9 cellular contexts compared by ENCODE assay signal in genomic region chr4:98639523-98639922, GRCh38. TPM values are rescaled to one million over a fixed set of nuclear protein-coding genes. Genes with fewer than 3 reads are reported as not detected.
DNase-seq lines count a peak whose midpoint lies in the region; ATAC-seq, FAIRE-seq and TF ChIP-seq lines count a peak whose summit lies in the region.
"Had no signal": no experiment of that assay in that cellular context is flagged by ENCODE, and none has a peak within 500 bp of the region (broad histone marks: within the 10 kb centered on the region; RNA-seq: fewer than 3 reads in every experiment).

No MANE protein-coding gene starts in this region.

- H3K9me3 ChIP-seq in neural progenitor cell (ENCODE audit: low read depth), result no peaks in the 10 kb centered on the region

- peaks cover 11% of the 10 kb centered on the region for H3K4me1 ChIP-seq in neural progenitor cell

- H2AFZ ChIP-seq in neural progenitor cell (replicated peaks), result no peak overlapping the region

- ATAC-seq in GM18520 (IDR thresholded peaks at IDR 0.05; ENCODE audit: unreplicated experiment), result peak; percentile 61
- peak; percentile 64 for ATAC-seq in GM21737 (IDR thresholded peaks at IDR 0.05; ENCODE audit: unreplicated experiment)
- no peak for ATAC-seq in HG02870 (IDR thresholded peaks at IDR 0.05; ENCODE audit: unreplicated experiment)

- peak overlapping the region; percentile 55 for H3K4me3 ChIP-seq in fibroblast of the aortic adventitia (ENCODE audit: low read depth, low read length)
- no peak overlapping the region for H3K4me3 ChIP-seq in neural progenitor cell

- TF ChIP-seq CTCF in fibroblast of the aortic adventitia (IDR thresholded peaks at IDR 0.05; ENCODE audit: insufficient read depth, low read length) (no peak), neural progenitor cell (IDR thresholded peaks at IDR 0.05) (no peak), D721Med (IDR thresholded peaks at IDR 0.05; ENCODE audit: insufficient read depth, missing control alignments) (no peak)

- H3K4me3 Mint-ChIP-seq in IgD-negative memory B cell (peak overlapping the region; percentile 27 to 83 (median 70)), neural progenitor cell (no peak overlapping the region)

- DNase-seq in fibroblast of the aortic adventitia (ENCODE audit: low read depth) (peak; percentile 51), neural progenitor cell (ENCODE audit: low spot score) (no peak), GM19238 (ENCODE audit: insufficient read length, low spot score) (no peak), D721Med (ENCODE audit: insufficient read length, low spot score) (no peak)

- no peaks in the 10 kb centered on the region for H3K27me3 ChIP-seq in neural progenitor cell

- no peaks in the 10 kb centered on the region for H3F3A ChIP-seq in neural progenitor cell (ENCODE audit: low read depth)

- H3K4me1 Mint-ChIP-seq in IgD-negative memory B cell, result peaks cover 7 to 22% (median 12%) of the 10 kb centered on the region in 3 donors
- peaks cover 10% of the 10 kb centered on the region for H3K4me1 Mint-ChIP-seq in neural progenitor cell

- H3K9me3 Mint-ChIP-seq in IgD-negative memory B cell (peaks cover 0 to 1% (median 0%) of the 10 kb centered on the region in 3 donors), neural progenitor cell (no peaks in the 10 kb centered on the region)

- no peak overlapping the region for H3K9ac ChIP-seq in neural progenitor cell

- H3K27ac Mint-ChIP-seq in IgD-negative memory B cell (peak overlapping the region in 2 of 3 donors; percentile 8 to 9), neural progenitor cell (no peak overlapping the region)

- H3K79me2 ChIP-seq in neural progenitor cell (ENCODE audit: low read depth), result peaks cover 85% of the 10 kb centered on the region

- peaks cover 10% of the 10 kb centered on the region for H4K20me1 ChIP-seq in neural progenitor cell (ENCODE audit: low read depth)

- no peak overlapping the region for H3K4me2 ChIP-seq in neural progenitor cell

- no peak overlapping the region for H3K27ac ChIP-seq in neural progenitor cell

- FAIRE-seq in D721Med (lab: Jason Lieb, UNC), result no peak
- FAIRE-seq: G401.6 had no signal

- H3K36me3 Mint-ChIP-seq in IgD-negative memory B cell (no peaks in the 10 kb centered on the region), neural progenitor cell (peaks cover 9% of the 10 kb centered on the region)

- H3K36me3 ChIP-seq in neural progenitor cell, result no peaks in the 10 kb centered on the region

- H3K27me3 Mint-ChIP-seq in IgD-negative memory B cell (no peaks in the 10 kb centered on the region), neural progenitor cell (ENCODE audit: insufficient read depth, low read depth) (peaks cover 2% of the 10 kb centered on the region)

RNA-seq across cellular contexts. Expression of gene TSPAN5, which starts 18.9 kb away (rescaled TPM):
- 7.6 TPM for polyA plus RNA-seq in IgD-negative memory B cell
- total RNA-seq in fibroblast of the aortic adventitia (ENCODE audit: low replicate concordance) (42.8 and 49.0 TPM in 2 replicates), neural progenitor cell (ENCODE audit: low replicate concordance) (31.7 and 34.9 TPM in 2 replicates)
